Comparison of ENCODE assay signal across 1 cellular context in the genomic region with DNA sequence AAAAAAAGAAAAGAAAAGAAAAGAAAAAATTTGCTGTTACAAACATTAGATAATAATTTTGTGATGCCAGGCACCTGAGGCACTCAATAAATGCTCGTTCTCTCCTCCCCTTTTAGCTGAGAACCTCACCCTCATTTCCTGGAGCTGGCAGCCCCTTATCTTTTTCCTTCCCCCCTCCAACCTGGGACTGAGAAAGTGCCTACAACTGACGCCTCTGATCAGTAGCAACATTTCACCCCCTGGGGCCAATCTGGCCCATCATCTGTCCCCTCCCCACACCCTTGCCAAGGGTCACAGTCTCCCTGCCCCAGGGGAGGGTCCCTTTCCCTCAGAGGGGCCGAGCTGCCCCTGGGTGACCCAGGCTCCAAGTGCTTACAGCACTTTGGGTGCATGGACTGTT.
TF ChIP-seq lines count a peak whose summit lies in the region.

No MANE protein-coding gene starts in this region.

TF ChIP-seq in GM12878, 131 proteins besides CTCF, POLR2A, EP300 and RAD21:
- TF ChIP-seq IKZF1 (conservative IDR thresholded peaks at IDR 0.05): no peak
- TF ChIP-seq NRF1 (conservative IDR thresholded peaks at IDR 0.05; ENCODE audit: low read depth, low read length): no peak
TF ChIP-seq in GM12878: peak in this region for 0.
